In genomic region chr11:72263363-72263762, GRCh38 we compare ENCODE assay signal across 1 cellular context.
TF ChIP-seq lines count a peak whose summit lies in the region.

No MANE protein-coding gene starts in this region.

TF ChIP-seq in HepG2, 621 proteins besides CTCF, POLR2A, EP300 and RAD21 (continued from another document):
- TF ChIP-seq ZNF557 (CRISPR knock-in tag; IDR thresholded peaks at IDR 0.05), result no peak
- no peak for TF ChIP-seq HHEX (CRISPR knock-in tag; IDR thresholded peaks at IDR 0.05)
